Comparison of ENCODE assay signal across 1 cellular context in genomic region chr2:9337901-9338300, GRCh38.
TF ChIP-seq lines count a peak whose summit lies in the region.

No MANE protein-coding gene starts in this region.

TF ChIP-seq in HepG2, 621 proteins besides CTCF, POLR2A, EP300 and RAD21 (continued from another document and continues in another):
- TF ChIP-seq TCF12 (IDR thresholded peaks at IDR 0.05): no peak
- TF ChIP-seq TCF12 (CRISPR knock-in tag; IDR thresholded peaks at IDR 0.05): no peak
- TF ChIP-seq ZBTB33 (CRISPR knock-in tag; IDR thresholded peaks at IDR 0.05): no peak
- TF ChIP-seq TBX2 (CRISPR knock-in tag; IDR thresholded peaks at IDR 0.05; ENCODE audit: borderline replicate concordance): no peak
- no peak for TF ChIP-seq CREBL2 (CRISPR knock-in tag; IDR thresholded peaks at IDR 0.05; ENCODE audit: borderline replicate concordance)
- TF ChIP-seq RBAK (CRISPR knock-in tag; IDR thresholded peaks at IDR 0.05): no peak
- TF ChIP-seq ZKSCAN5 (CRISPR knock-in tag; IDR thresholded peaks at IDR 0.05): no peak
- no peak for TF ChIP-seq DRAP1 (CRISPR knock-in tag; IDR thresholded peaks at IDR 0.05)
- no peak for TF ChIP-seq KDM6A (CRISPR knock-in tag; IDR thresholded peaks at IDR 0.05; ENCODE audit: low read depth)
- TF ChIP-seq ZBTB7A (CRISPR knock-in tag; IDR thresholded peaks at IDR 0.05): no peak
- TF ChIP-seq ZNF34 (CRISPR knock-in tag; IDR thresholded peaks at IDR 0.05; ENCODE audit: borderline replicate concordance): no peak
- TF ChIP-seq ZNF598 (CRISPR knock-in tag; IDR thresholded peaks at IDR 0.05; ENCODE audit: borderline replicate concordance): peak; percentile 39; the same call in 1 of the 2 replicates
- TF ChIP-seq ZBTB8A (CRISPR knock-in tag; IDR thresholded peaks at IDR 0.05; ENCODE audit: borderline replicate concordance, low read depth): no peak
- peak; percentile 29; the same call in 1 of the 2 replicates for TF ChIP-seq HNF4G (IDR thresholded peaks at IDR 0.05; ENCODE audit: borderline replicate concordance, low read depth, low read length)
- TF ChIP-seq HNF4G (CRISPR knock-in tag; IDR thresholded peaks at IDR 0.05; ENCODE audit: borderline replicate concordance, low read depth): no peak
- no peak for TF ChIP-seq ZNF274 (CRISPR knock-in tag; IDR thresholded peaks at IDR 0.05)
- TF ChIP-seq ZMYM4 (CRISPR knock-in tag; IDR thresholded peaks at IDR 0.05): 0 out of 2 replicates have a peak, but pooled peaks have one; percentile 9
- no peak for TF ChIP-seq AHR (CRISPR knock-in tag; IDR thresholded peaks at IDR 0.05)
- no peak for TF ChIP-seq NBN (conservative IDR thresholded peaks at IDR 0.05)
- TF ChIP-seq HIC2 (CRISPR knock-in tag; IDR thresholded peaks at IDR 0.05; ENCODE audit: low read depth): peak; percentile 32; the same call in 1 of the 2 replicates
- no peak for TF ChIP-seq ZNF510 (CRISPR knock-in tag; IDR thresholded peaks at IDR 0.05; ENCODE audit: low read depth)
- no peak for TF ChIP-seq GMEB2 (CRISPR knock-in tag; IDR thresholded peaks at IDR 0.05; ENCODE audit: low read depth)
- TF ChIP-seq HINFP (CRISPR knock-in tag; IDR thresholded peaks at IDR 0.05; ENCODE audit: low read depth): no peak
- TF ChIP-seq PHB2 (IDR thresholded peaks at IDR 0.05; ENCODE audit: partially characterized antibody): no peak
- TF ChIP-seq RBM22 (optimal IDR thresholded peaks at IDR 0.05; ENCODE audit: low read length): no peak
- no peak for TF ChIP-seq MYNN (CRISPR knock-in tag; IDR thresholded peaks at IDR 0.05; ENCODE audit: low read depth)
- TF ChIP-seq ZNF512 (CRISPR knock-in tag; IDR thresholded peaks at IDR 0.05): no peak
- TF ChIP-seq GATA4 (IDR thresholded peaks at IDR 0.05; ENCODE audit: borderline replicate concordance, low read depth): no peak
- no peak for TF ChIP-seq THAP11 (CRISPR knock-in tag; IDR thresholded peaks at IDR 0.05)
- no peak for TF ChIP-seq ARNT (IDR thresholded peaks at IDR 0.05)
- TF ChIP-seq CENPX (CRISPR knock-in tag; IDR thresholded peaks at IDR 0.05): no peak
- TF ChIP-seq ZNF350 (CRISPR knock-in tag; IDR thresholded peaks at IDR 0.05; ENCODE audit: borderline replicate concordance, low read depth): peak; percentile 42; the same call in 1 of the 2 replicates
- TF ChIP-seq FOXK2 (IDR thresholded peaks at IDR 0.05): no peak
- peak; percentile 47; the same call in 1 of the 2 replicates for TF ChIP-seq ZBTB38 (CRISPR knock-in tag; IDR thresholded peaks at IDR 0.05)
- no peak for TF ChIP-seq SAFB2 (CRISPR knock-in tag; IDR thresholded peaks at IDR 0.05; ENCODE audit: borderline replicate concordance, low read depth)
- no peak for TF ChIP-seq ZNF772 (CRISPR knock-in tag; IDR thresholded peaks at IDR 0.05)
- no peak for TF ChIP-seq ZNF263 (CRISPR knock-in tag; IDR thresholded peaks at IDR 0.05)
- TF ChIP-seq ZNF652 (CRISPR knock-in tag; IDR thresholded peaks at IDR 0.05; ENCODE audit: borderline replicate concordance, low read depth): no peak
- TF ChIP-seq SP140L (CRISPR knock-in tag; IDR thresholded peaks at IDR 0.05; ENCODE audit: borderline replicate concordance): no peak
- TF ChIP-seq SIX4 (CRISPR knock-in tag; IDR thresholded peaks at IDR 0.05): no peak
- TF ChIP-seq SMAD1 (CRISPR knock-in tag; IDR thresholded peaks at IDR 0.05; ENCODE audit: borderline replicate concordance, low read depth): peak; percentile 60; the same call in 1 of the 2 replicates
- TF ChIP-seq DZIP1 (CRISPR knock-in tag; IDR thresholded peaks at IDR 0.05): no peak
- no peak for TF ChIP-seq HNF1B (CRISPR knock-in tag; IDR thresholded peaks at IDR 0.05)
- no peak for TF ChIP-seq ZNF10 (CRISPR knock-in tag; IDR thresholded peaks at IDR 0.05; ENCODE audit: borderline replicate concordance, low read depth)
- TF ChIP-seq ZNF546 (CRISPR knock-in tag; conservative IDR thresholded peaks at IDR 0.05): no peak
- peak; percentile 43; the same call in 1 of the 2 replicates for TF ChIP-seq SALL1 (CRISPR knock-in tag; IDR thresholded peaks at IDR 0.05)
- TF ChIP-seq KLF15 (CRISPR knock-in tag; IDR thresholded peaks at IDR 0.05; ENCODE audit: borderline replicate concordance): no peak
- TF ChIP-seq SUZ12 (IDR thresholded peaks at IDR 0.05; ENCODE audit: low read depth, low read length): no peak
- no peak for TF ChIP-seq ZNF788 (CRISPR knock-in tag; IDR thresholded peaks at IDR 0.05; ENCODE audit: borderline replicate concordance)
- no peak for TF ChIP-seq FOXA1 (IDR thresholded peaks at IDR 0.05)
- TF ChIP-seq FOXA1 (CRISPR knock-in tag; IDR thresholded peaks at IDR 0.05): peak; percentile 27; the same call in 1 of the 2 replicates
- no peak for TF ChIP-seq ATF2 (CRISPR knock-in tag; IDR thresholded peaks at IDR 0.05)
- no peak for TF ChIP-seq ZNF770 (CRISPR knock-in tag; IDR thresholded peaks at IDR 0.05)
